23 cellular contexts compared by ENCODE assay signal in the genomic region with DNA sequence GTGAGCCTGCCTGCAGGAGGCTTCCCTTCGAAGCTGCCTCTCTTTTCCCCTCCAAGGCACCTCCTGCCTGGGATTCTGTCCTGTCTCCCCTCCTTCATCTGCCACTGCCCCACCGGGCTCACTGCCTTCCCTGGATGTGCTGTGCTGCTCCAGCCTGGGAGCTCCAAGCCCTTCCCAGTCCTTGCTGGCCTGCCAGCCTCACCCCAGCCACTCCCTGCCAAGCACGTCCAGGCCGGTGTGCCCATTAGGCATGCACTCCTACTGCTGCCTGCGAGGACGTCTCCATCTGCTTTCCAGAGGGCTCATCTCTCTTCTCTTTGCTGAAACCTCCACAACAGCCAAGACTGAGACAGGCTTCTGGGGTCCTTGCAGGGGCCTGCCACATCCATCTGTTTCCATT. TPM values are rescaled to one million over a fixed set of nuclear protein-coding genes. Genes with fewer than 3 reads are reported as not detected.
"Had no signal": no experiment of that assay in that cellular context is flagged by ENCODE, and none has a peak within 500 bp of the region (broad histone marks: within the 10 kb centered on the region; RNA-seq: fewer than 3 reads in every experiment).

No MANE protein-coding gene starts in this region.

- DNase-seq: activated CD4-positive, alpha-beta T cell treated with anti-CD3 and anti-CD28 coated beads, Interleukin-2, amount 50 U/mL, for 4 hours; activated gamma-delta T cell treated with Interleukin-2 at 50 U/mL for 16 hours; activated naive CD8-positive, alpha-beta T cell treated with anti-CD3 and anti-CD28 coated beads for 36 hours; amniotic stem cell; gastrocnemius medialis; heart left ventricle; kidney glomerular epithelial cell; mesendoderm; naive thymus-derived CD8-positive, alpha-beta T cell; pancreas; stimulated activated CD4-positive, alpha-beta T cell treated with anti-CD3 and anti-CD28 coated beads, Interleukin-4, amount 100 ng/mL, for 1 hour; SW 1271; T-helper 2 cell; thyroid gland; uterus; WERI-Rb-1 had no signal

- H3K9me3 Mint-ChIP-seq: activated naive CD8-positive, alpha-beta T cell treated with anti-CD3 and anti-CD28 coated beads for 36 hours; naive thymus-derived CD8-positive, alpha-beta T cell had no signal

- ATAC-seq: heart left ventricle; naive thymus-derived CD8-positive, alpha-beta T cell; pancreas; sciatic nerve had no signal

- H3K4me2 ChIP-seq: smooth muscle cell had no signal

- H3K27ac Mint-ChIP-seq: activated naive CD8-positive, alpha-beta T cell treated with anti-CD3 and anti-CD28 coated beads for 36 hours had no signal

- H3K4me1 ChIP-seq: uterus had no signal

- H3K4me3 Mint-ChIP-seq: activated naive CD8-positive, alpha-beta T cell treated with anti-CD3 and anti-CD28 coated beads for 36 hours; naive thymus-derived CD8-positive, alpha-beta T cell had no signal

- H3K9me3 ChIP-seq: gastrocnemius medialis, heart left ventricle, neutrophil, pancreas, thyroid gland, uterus had no signal

- H3K36me3 Mint-ChIP-seq: activated naive CD8-positive, alpha-beta T cell treated with anti-CD3 and anti-CD28 coated beads for 36 hours; naive thymus-derived CD8-positive, alpha-beta T cell had no signal

- H3K27ac ChIP-seq: heart left ventricle, neutrophil, pancreas, uterus had no signal

- H3K27me3 ChIP-seq: gastrocnemius medialis, heart left ventricle, neutrophil, pancreas, thyroid gland, uterus had no signal

- H3K27me3 Mint-ChIP-seq: activated naive CD8-positive, alpha-beta T cell treated with anti-CD3 and anti-CD28 coated beads for 36 hours; naive thymus-derived CD8-positive, alpha-beta T cell had no signal

RNA-seq across cellular contexts. Expression of a gene that starts 8.4 kb away (rescaled TPM):
- total RNA-seq: activated CD8-positive, alpha-beta memory T cell treated with anti-CD3 and anti-CD28 coated beads for 36 hours; activated naive CD8-positive, alpha-beta T cell treated with anti-CD3 and anti-CD28 coated beads for 36 hours; cardiac septum; dermis microvascular lymphatic vessel endothelial cell; epithelial cell of proximal tubule; heart left ventricle; naive thymus-derived CD8-positive, alpha-beta T cell; sciatic nerve; smooth muscle cell; thyroid gland; uterus had no signal
